ENCODE assay signal across 10 cellular contexts in genomic region chr6:127366281-127367022, GRCh38. TPM values are rescaled to one million over a fixed set of nuclear protein-coding genes. Genes with fewer than 3 reads are reported as not detected.
DNase-seq lines count a peak whose midpoint lies in the region; ATAC-seq, FAIRE-seq and TF ChIP-seq lines count a peak whose summit lies in the region.
"Had no signal": no experiment of that assay in that cellular context is flagged by ENCODE, and none has a peak within 500 bp of the region (broad histone marks: within the 10 kb centered on the region; RNA-seq: fewer than 3 reads in every experiment).

No MANE protein-coding gene starts in this region.

- H3K36me3 ChIP-seq in adrenal gland (replicated peaks in 1 of 2), result no peaks in the 10 kb centered on the region
- no peaks in the 10 kb centered on the region for H3K36me3 ChIP-seq in kidney epithelial cell (ENCODE audit: control insufficient read depth, insufficient read depth, low read length)

- POLR2A ChIA-PET in A549 (lab: Yijun Ruan, JAX), result interaction anchor here (0.6 to 1.7 kb wide), 2 partner anchors 69 to 153 kb away, joined by 5 read pairs; partner anchors contain the start of gene MTCL3

- TF ChIP-seq EP300 in A549 (IDR thresholded peaks at IDR 0.05), result 0 out of 5 replicates have a peak, but pooled peaks of 1 of the 2 experiments have one; percentile 40

- DNase-seq in A549 (ENCODE audit: low read depth in 1 of 2, low spot score in 1 of 2), result peak; percentile 89 to 92
- DNase-seq in HFF-Myc (ENCODE audit: extremely low read depth, low read depth), result peak; percentile 91
- peak in 5 of 7 donors; percentile 13 to 70 (median 27) for DNase-seq in adrenal gland
- DNase-seq in kidney epithelial cell (ENCODE audit: low read depth), result peak; percentile 90
- no peak for DNase-seq in anterior cingulate cortex (lab: John Stamatoyannopoulos, UW)
- DNase-seq: activated CD4-positive, alpha-beta T cell treated with anti-CD3 and anti-CD28 coated beads for 36 hours; NCI-H1694 treated with DMSO at 0.1 percent for 48 hours had no signal

- ATAC-seq in A549 (peak; percentile 99), GM19463 (IDR thresholded peaks at IDR 0.05; ENCODE audit: unreplicated experiment) (no peak), GM21367 (IDR thresholded peaks at IDR 0.05; ENCODE audit: unreplicated experiment) (no peak), HG03520 (IDR thresholded peaks at IDR 0.05; ENCODE audit: unreplicated experiment) (no peak)
- ATAC-seq: activated CD4-positive, alpha-beta T cell treated with anti-CD3 and anti-CD28 coated beads for 36 hours had no signal

- WGBS in A549 (ENCODE audit: missing lambda C conversion rate), result 0% methylated on average over 5 of the region's 5 CpGs
- WGBS in adrenal gland, 4 donors, result 18 to 36% (median 29%) methylated on average over 5 of the region's 5 CpGs

- CTCF ChIA-PET in A549 (lab: Yijun Ruan, JAX), result interaction anchor here (0.7 kb wide), 1 partner anchor 54 kb away, joined by 3 read pairs; no protein-coding TSS in a partner anchor

- H3K27me3 ChIP-seq in adrenal gland (no peaks in the 10 kb centered on the region), kidney epithelial cell (ENCODE audit: control insufficient read depth, insufficient read depth, low read length) (no peaks in the 10 kb centered on the region)

- TF ChIP-seq CTCF in A549 (IDR thresholded peaks at IDR 0.05) (no peak), HFF-Myc (IDR thresholded peaks at IDR 0.05; ENCODE audit: low read depth, low read length, missing control alignments) (no peak), adrenal gland (IDR thresholded peaks at IDR 0.05) (no peak), kidney epithelial cell (IDR thresholded peaks at IDR 0.05; ENCODE audit: insufficient read depth, low read length, poor library complexity, severe bottlenecking) (no peak)

- no peak for TF ChIP-seq RAD21 in A549 (conservative IDR thresholded peaks at IDR 0.05 in 1 of 2, IDR thresholded peaks at IDR 0.05 in 1 of 2)

- H3K4me1 ChIP-seq in A549 (peaks cover 14% of the 10 kb centered on the region; the same call in 2 of the 3 replicates), adrenal gland (replicated peaks in 1 of 2) (no peaks in the 10 kb centered on the region)

- H3K4me2 ChIP-seq in A549, result peak overlapping the region; percentile 70

- intact Hi-C loops in adrenal gland (cut with DNase I), result no loop called here

- peak; percentile 23 for FAIRE-seq in A549 (lab: Jason Lieb, UNC)

- peaks cover 5% of the 10 kb centered on the region; the same call in 1 of the 3 replicates for H3K9me3 ChIP-seq in A549
- H3K9me3 ChIP-seq in adrenal gland (replicated peaks in 1 of 3), result no peaks in the 10 kb centered on the region

- H3K4me3 ChIP-seq in A549 (no peak overlapping the region), HFF-Myc (replicated peaks; ENCODE audit: low read depth, low read length) (no peak overlapping the region), adrenal gland (no peak overlapping the region), kidney epithelial cell (ENCODE audit: low read depth, low read length) (no peak overlapping the region)

- TF ChIP-seq POLR2A in A549 (IDR thresholded peaks at IDR 0.05; ENCODE audit: low read length) (no peak), adrenal gland (IDR thresholded peaks at IDR 0.05) (no peak)

- H3K27ac ChIP-seq in A549 (peak overlapping the region; percentile 74 to 90), adrenal gland (peak overlapping the region in 1 of 5 donors; percentile 3)

TF ChIP-seq in A549, 52 proteins besides CTCF, POLR2A, EP300 and RAD21:
- TF ChIP-seq CEBPB (IDR thresholded peaks at IDR 0.05), result peak; percentile 60 to 93
- peak; percentile 29; the same call in 1 of the 2 replicates for TF ChIP-seq RFX5 (IDR thresholded peaks at IDR 0.05)
- no peak for TF ChIP-seq JUNB (IDR thresholded peaks at IDR 0.05)
- no peak for TF ChIP-seq KDM5A (IDR thresholded peaks at IDR 0.05)
- no peak for TF ChIP-seq SREBF2 (IDR thresholded peaks at IDR 0.05)
- TF ChIP-seq JUN (IDR thresholded peaks at IDR 0.05), result 0 out of 5 replicates have a peak, but pooled peaks of 1 of the 2 experiments have one; percentile 44
- peak; percentile 57; the same call in 1 of the 2 replicates for TF ChIP-seq FOSL2 (IDR thresholded peaks at IDR 0.05)
- TF ChIP-seq FOSL2 (CRISPR knock-in tag; IDR thresholded peaks at IDR 0.05), result peak; percentile 83
- TF ChIP-seq REST (IDR thresholded peaks at IDR 0.05), result no peak
- TF ChIP-seq HOXB5 (CRISPR knock-in tag; IDR thresholded peaks at IDR 0.05), result no peak; the same call in 1 of the 2 replicates
- TF ChIP-seq SMC3 (IDR thresholded peaks at IDR 0.05), result no peak
- no peak; the same call in 1 of the 2 replicates for TF ChIP-seq HES2 (IDR thresholded peaks at IDR 0.05)
- TF ChIP-seq HMGXB4 (CRISPR knock-in tag; IDR thresholded peaks at IDR 0.05; ENCODE audit: borderline replicate concordance), result no peak
- no peak for TF ChIP-seq CHD4 (IDR thresholded peaks at IDR 0.05; ENCODE audit: borderline replicate concordance)
- TF ChIP-seq CHD2 (IDR thresholded peaks at IDR 0.05; ENCODE audit: low read length, partially characterized antibody), result no peak
- no peak; the same call in 1 of the 2 replicates for TF ChIP-seq HOXB13 (CRISPR knock-in tag; IDR thresholded peaks at IDR 0.05; ENCODE audit: low read depth)
- no peak for TF ChIP-seq NR3C1 (IDR thresholded peaks at IDR 0.05)
TF ChIP-seq in A549: peak in this region for 4.

RNA-seq across cellular contexts. Expression of gene ECHDC1, which starts 23.0 kb away (rescaled TPM):
- 37.8 and 53.4 TPM in 2 replicates for polyA plus RNA-seq in A549 (2011; rRNA removed)
- 15.2 and 15.3 TPM in 2 replicates for polyA plus RNA-seq in A549 (2012; cell fraction: cytosol; rRNA removed)
- polyA plus RNA-seq in A549 (2012; cell fraction: nucleus; rRNA removed), result 3.7 and 5.3 TPM in 2 replicates
- polyA plus RNA-seq in A549 (2017; fragmentation: RNase III; extraction: RNeasy Plus Mini Kit Qiagen cat#74134 plus additional on column Dnase treatment), result 57.6 to 71.9 TPM (median 64.3 TPM) in 3 replicates
- 11.4 and 16.0 TPM in 2 replicates for polyA minus RNA-seq in A549 (2011; rRNA and poly(A)+ RNA removed)
- total RNA-seq in adrenal gland, result 10 to 100 TPM; 29.6 to 98.7 (median 38.4) TPM
- polyA plus RNA-seq in adrenal gland, result 10 to 100 TPM; 25.0 to 77.4 (median 26.4) TPM
- 48.6 and 66.3 TPM in 2 replicates for total RNA-seq in kidney epithelial cell

Comparison
In these comparisons a context has a peak if more than half of its experiments do, and no peak if none do; other contexts are left out.
1. ATAC-seq: peak in A549 (2 of 2); none in GM19463 (single experiment), GM21367 (single experiment) and HG03520 (single experiment).
2. DNase-seq: peak in A549 (2 of 2), HFF-Myc (single experiment), adrenal gland (5 of 7) and kidney epithelial cell (single experiment); none in anterior cingulate cortex (0 of 58).